Comparison of ENCODE assay signal across 19 cellular contexts in the genomic region with DNA sequence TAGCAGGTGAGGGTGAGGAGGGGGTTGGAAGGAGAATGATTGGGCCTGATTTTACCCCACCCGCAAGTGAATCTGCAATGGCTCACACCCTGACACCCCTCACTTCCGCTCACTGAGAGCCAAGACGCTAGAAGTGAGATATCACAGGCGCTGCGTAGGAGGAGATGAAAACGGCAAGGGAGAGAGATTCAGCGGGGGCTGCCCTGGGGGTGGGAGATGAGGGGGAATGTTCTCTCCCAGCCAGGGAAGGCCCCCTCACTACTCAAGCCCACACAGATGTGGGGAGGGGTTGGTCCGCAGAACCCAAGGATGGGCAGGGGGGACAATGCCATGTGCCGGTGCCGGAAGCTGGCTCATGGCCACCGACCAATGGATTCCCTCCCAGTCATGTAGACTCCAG. TPM values are rescaled to one million over a fixed set of nuclear protein-coding genes. Genes with fewer than 3 reads are reported as not detected.
A peak's percentile ranks its signal among the peaks of the same experiment; 100 is the strongest.
DNase-seq lines count a peak whose midpoint lies in the region; ATAC-seq and TF ChIP-seq lines count a peak whose summit lies in the region.
"Had no signal": no experiment of that assay in that cellular context is flagged by ENCODE, and none has a peak within 500 bp of the region (broad histone marks: within the 10 kb centered on the region; RNA-seq: fewer than 3 reads in every experiment).

No MANE protein-coding gene starts in this region.

- 86% methylated on average over 8 of the region's 11 CpGs for WGBS in mammary epithelial cell (ENCODE audit: low coverage, missing lambda C conversion rate)

- H3K4me1 Mint-ChIP-seq in MCF 10A (ENCODE audit: insufficient read depth, unreplicated experiment) = no peaks in the 10 kb centered on the region
- H3K4me1 Mint-ChIP-seq in activated T-helper 1 cell treated with anti-CD3 and anti-CD28 coated beads, Interleukin-12 subunit alpha, Interleukin-12 subunit beta, Interleukin-2, Interleukin-4 antibody, amounts not matched to agents 30 ng/mL and 10 ng/mL and 1 ng/mL, durations not matched to agents 14 hours and 24 hours and 36 hours (ENCODE audit: low read depth) = peaks cover 22% of the 10 kb centered on the region
- peaks cover 20% of the 10 kb centered on the region for H3K4me1 Mint-ChIP-seq in stimulated activated effector memory CD8-positive, alpha-beta T cell treated with anti-CD3 and anti-CD28 coated beads, Interleukin-12 subunit alpha, Interleukin-12 subunit beta, amount 100 ng/mL, for 72 hours

- BruUV-seq in mammary epithelial cell (replicated peaks; lab: Mats Ljungman, UMichigan) = no TSS peak
- no TSS peak for BruUV-seq in MCF 10A (replicated peaks; lab: Mats Ljungman, UMichigan)

- H3K79me2 ChIP-seq in mammary epithelial cell (ENCODE audit: insufficient read depth, low read length) = no peaks in the 10 kb centered on the region

- dilution Hi-C loops in mammary epithelial cell (cut with HindIII; ENCODE audit: low sequenced_read_pairs) = no loop called here

- H3K27ac ChIP-seq in mammary epithelial cell (ENCODE audit: insufficient read depth, low read depth, low read length) (no peak overlapping the region), lower lobe of right lung (peak overlapping the region; percentile 18)
- H3K27ac ChIP-seq: pancreas, SJSA1, thyroid gland had no signal

- no peak for DNase-seq in mammary epithelial cell
- no peak for DNase-seq in MCF 10A (ENCODE audit: unreplicated experiment)
- DNase-seq in activated T-helper 1 cell treated with anti-CD3 and anti-CD28 coated beads, Interleukin-12 subunit alpha, Interleukin-12 subunit beta, Interleukin-2, Interleukin-4 antibody, amounts not matched to agents 30 ng/mL and 10 ng/mL and 1 ng/mL, durations not matched to agents 14 hours and 24 hours and 36 hours (ENCODE audit: low spot score) = no peak
- no peak for DNase-seq in lower lobe of right lung
- peak in 1 of 2 donors; percentile 51 for DNase-seq in stimulated activated effector memory CD8-positive, alpha-beta T cell treated with anti-CD3 and anti-CD28 coated beads, Interleukin-12 subunit alpha, Interleukin-12 subunit beta, amount 100 ng/mL, for 72 hours (ENCODE audit: low spot score in 2 of 2)
- DNase-seq in NCI-H226 = no peak
- DNase-seq in DMS114 treated with DMSO at 0.1 percent for 48 hours (lab: John Stamatoyannopoulos, UW; ENCODE audit: unreplicated experiment) = no peak
- DNase-seq: Caco-2, MG63, midbrain, NCI-H187 treated with DMSO at 0.1 percent for 48 hours, pancreas, thyroid gland had no signal

- in situ Hi-C loops in mammary epithelial cell (cut with MboI; ENCODE audit: low sequenced_read_pairs in 2 of 2) = loop anchor here in 1 of 2 donors (10.0 kb wide), 1 partner anchor 349 kb away; no protein-coding TSS in a partner anchor

- CTCF ChIA-PET in mammary epithelial cell (lab: Charles Lee; ENCODE audit: low non-redundant PET) = interaction anchor here (1.4 kb wide), 1 partner anchor 343 kb away, joined by 21 read pairs; no protein-coding TSS in a partner anchor
- CTCF ChIA-PET in MCF 10A (lab: Yijun Ruan, JAX) = interaction anchor here (0.7 to 8.8 kb wide), 19 partner anchors 14 to 461 kb away, joined by 3 to 181 read pairs (median 3); a partner anchor contains a TSS

- H3K36me3 ChIP-seq in mammary epithelial cell (ENCODE audit: insufficient read depth, low read length) = no peaks in the 10 kb centered on the region
- H3K36me3 ChIP-seq in lower lobe of right lung = no peaks in the 10 kb centered on the region
- H3K36me3 ChIP-seq: MG63, pancreas, SJSA1, thyroid gland had no signal

- no peaks in the 10 kb centered on the region for H3K9me3 ChIP-seq in mammary epithelial cell (replicated peaks; ENCODE audit: insufficient read depth, low read length)
- no peaks in the 10 kb centered on the region for H3K9me3 ChIP-seq in lower lobe of right lung
- H3K9me3 ChIP-seq: Caco-2, MG63, pancreas, SJSA1, thyroid gland had no signal

- no peak for ATAC-seq in lower lobe of right lung
- peak; percentile 54 for ATAC-seq in stimulated activated effector memory CD8-positive, alpha-beta T cell treated with anti-CD3 and anti-CD28 coated beads, Interleukin-12 subunit alpha, Interleukin-12 subunit beta, amount 100 ng/mL, for 72 hours
- ATAC-seq in GM18861 (IDR thresholded peaks at IDR 0.05; ENCODE audit: unreplicated experiment) = no peak
- ATAC-seq: pancreas had no signal

- H3K36me3 Mint-ChIP-seq in MCF 10A (ENCODE audit: insufficient read depth, unreplicated experiment) = peaks cover 5% of the 10 kb centered on the region
- H3K36me3 Mint-ChIP-seq in activated T-helper 1 cell treated with anti-CD3 and anti-CD28 coated beads, Interleukin-12 subunit alpha, Interleukin-12 subunit beta, Interleukin-2, Interleukin-4 antibody, amounts not matched to agents 30 ng/mL and 10 ng/mL and 1 ng/mL, durations not matched to agents 14 hours and 24 hours and 36 hours (ENCODE audit: low read depth) = peaks cover 3% of the 10 kb centered on the region
- H3K36me3 Mint-ChIP-seq in stimulated activated effector memory CD8-positive, alpha-beta T cell treated with anti-CD3 and anti-CD28 coated beads, Interleukin-12 subunit alpha, Interleukin-12 subunit beta, amount 100 ng/mL, for 72 hours = no peaks in the 10 kb centered on the region

- peaks cover 16% of the 10 kb centered on the region for H3K27me3 Mint-ChIP-seq in MCF 10A (ENCODE audit: insufficient read depth, unreplicated experiment)
- H3K27me3 Mint-ChIP-seq in activated T-helper 1 cell treated with anti-CD3 and anti-CD28 coated beads, Interleukin-12 subunit alpha, Interleukin-12 subunit beta, Interleukin-2, Interleukin-4 antibody, amounts not matched to agents 30 ng/mL and 10 ng/mL and 1 ng/mL, durations not matched to agents 14 hours and 24 hours and 36 hours (ENCODE audit: insufficient read depth) = peaks cover 5% of the 10 kb centered on the region

- POLR2A ChIA-PET in MCF 10A (lab: Yijun Ruan, JAX) = interaction anchor here (0.6 to 1.4 kb wide), 2 partner anchors 23 to 347 kb away, joined by 4 to 5 read pairs; no protein-coding TSS in a partner anchor

- H3K4me3 ChIP-seq in mammary epithelial cell (replicated peaks in 1 of 3; ENCODE audit: insufficient read depth in 1 of 3, low read depth in 2 of 3, low read length in 3 of 3) (no peak overlapping the region), lower lobe of right lung (no peak overlapping the region)
- H3K4me3 ChIP-seq: MG63, pancreas, SJSA1, thyroid gland had no signal

- H3K27ac Mint-ChIP-seq in MCF 10A (ENCODE audit: low read depth, unreplicated experiment) = no peak overlapping the region
- peak overlapping the region; percentile 18 for H3K27ac Mint-ChIP-seq in activated T-helper 1 cell treated with anti-CD3 and anti-CD28 coated beads, Interleukin-12 subunit alpha, Interleukin-12 subunit beta, Interleukin-2, Interleukin-4 antibody, amounts not matched to agents 30 ng/mL and 10 ng/mL and 1 ng/mL, durations not matched to agents 14 hours and 24 hours and 36 hours
- H3K27ac Mint-ChIP-seq in stimulated activated effector memory CD8-positive, alpha-beta T cell treated with anti-CD3 and anti-CD28 coated beads, Interleukin-12 subunit alpha, Interleukin-12 subunit beta, amount 100 ng/mL, for 72 hours = peak overlapping the region; percentile 46

- TF ChIP-seq CTCF in mammary epithelial cell (conservative IDR thresholded peaks at IDR 0.05 in 1 of 2, IDR thresholded peaks at IDR 0.05 in 1 of 2; ENCODE audit: extremely low read depth in 1 of 2, insufficient read depth in 1 of 2, low read depth in 1 of 2, low read length in 2 of 2) (no peak), MCF 10A (IDR thresholded peaks at IDR 0.05; ENCODE audit: unreplicated experiment) (no peak), lower lobe of right lung (IDR thresholded peaks at IDR 0.05) (no peak)

- H3K27me3 ChIP-seq in mammary epithelial cell (ENCODE audit: insufficient read depth, low read length) (no peaks in the 10 kb centered on the region), lower lobe of right lung (ENCODE audit: low read depth) (peaks cover 4% of the 10 kb centered on the region)
- H3K27me3 ChIP-seq: MG63, pancreas, SJSA1, thyroid gland had no signal

- no peak overlapping the region for H3K4me2 ChIP-seq in mammary epithelial cell (ENCODE audit: insufficient read depth, low read depth, low read length)

- peak overlapping the region; percentile 96 for H2AFZ ChIP-seq in mammary epithelial cell (ENCODE audit: low read depth, low read length)

- H3K4me1 ChIP-seq in mammary epithelial cell (ENCODE audit: insufficient read depth, low read length) = peaks cover 9% of the 10 kb centered on the region
- H3K4me1 ChIP-seq in lower lobe of right lung = peaks cover 7% of the 10 kb centered on the region
- H3K4me1 ChIP-seq: Caco-2, pancreas had no signal

- no peaks in the 10 kb centered on the region for H3K9me3 Mint-ChIP-seq in MCF 10A (ENCODE audit: unreplicated experiment)
- no peaks in the 10 kb centered on the region for H3K9me3 Mint-ChIP-seq in activated T-helper 1 cell treated with anti-CD3 and anti-CD28 coated beads, Interleukin-12 subunit alpha, Interleukin-12 subunit beta, Interleukin-2, Interleukin-4 antibody, amounts not matched to agents 30 ng/mL and 10 ng/mL and 1 ng/mL, durations not matched to agents 14 hours and 24 hours and 36 hours
- H3K9me3 Mint-ChIP-seq in stimulated activated effector memory CD8-positive, alpha-beta T cell treated with anti-CD3 and anti-CD28 coated beads, Interleukin-12 subunit alpha, Interleukin-12 subunit beta, amount 100 ng/mL, for 72 hours = no peaks in the 10 kb centered on the region

- intact Hi-C loops in mammary epithelial cell (cut with micrococcal nuclease) = no loop called here
- intact Hi-C loops in MCF 10A (cut with micrococcal nuclease) = no loop called here
- intact Hi-C loops in activated T-helper 1 cell treated with anti-CD3 and anti-CD28 coated beads, Interleukin-12 subunit alpha, Interleukin-12 subunit beta, Interleukin-2, Interleukin-4 antibody, amounts not matched to agents 30 ng/mL and 10 ng/mL and 1 ng/mL, durations not matched to agents 14 hours and 24 hours and 36 hours (cut with micrococcal nuclease) = no loop called here
- intact Hi-C loops in lower lobe of right lung (cut with DNase I) = no loop called here

- H4K20me1 ChIP-seq in mammary epithelial cell (ENCODE audit: insufficient read depth, low read length) = no peaks in the 10 kb centered on the region

- no peak overlapping the region for H3K9ac ChIP-seq in mammary epithelial cell (ENCODE audit: insufficient read depth, low read length)

- no peak overlapping the region for H3K4me3 Mint-ChIP-seq in MCF 10A (ENCODE audit: unreplicated experiment)
- H3K4me3 Mint-ChIP-seq in activated T-helper 1 cell treated with anti-CD3 and anti-CD28 coated beads, Interleukin-12 subunit alpha, Interleukin-12 subunit beta, Interleukin-2, Interleukin-4 antibody, amounts not matched to agents 30 ng/mL and 10 ng/mL and 1 ng/mL, durations not matched to agents 14 hours and 24 hours and 36 hours = no peak overlapping the region
- peak overlapping the region; percentile 21 for H3K4me3 Mint-ChIP-seq in stimulated activated effector memory CD8-positive, alpha-beta T cell treated with anti-CD3 and anti-CD28 coated beads, Interleukin-12 subunit alpha, Interleukin-12 subunit beta, amount 100 ng/mL, for 72 hours

RNA-seq across cellular contexts. Expression of a gene that starts 32.9 kb away (rescaled TPM):
- total RNA-seq in mammary epithelial cell = not detected
- polyA plus RNA-seq in mammary epithelial cell = not detected
- not detected for polyA minus RNA-seq in mammary epithelial cell
- total RNA-seq in MCF 10A (2022) = not detected in 2 replicates
- total RNA-seq in activated T-helper 1 cell treated with anti-CD3 and anti-CD28 coated beads, Interleukin-12 subunit alpha, Interleukin-12 subunit beta, Interleukin-2, Interleukin-4 antibody, amounts not matched to agents 30 ng/mL and 10 ng/mL and 1 ng/mL, durations not matched to agents 14 hours and 24 hours and 36 hours = not detected in 2 replicates
- 2.9 TPM for total RNA-seq in lower lobe of right lung
- total RNA-seq: Caco-2, epithelial cell of proximal tubule, HT-29, OCI-LY7, SJSA1 had no signal
- polyA plus RNA-seq: keratinocyte had no signal
